ENCODE assay signal across 8 cellular contexts in the genomic region with DNA sequence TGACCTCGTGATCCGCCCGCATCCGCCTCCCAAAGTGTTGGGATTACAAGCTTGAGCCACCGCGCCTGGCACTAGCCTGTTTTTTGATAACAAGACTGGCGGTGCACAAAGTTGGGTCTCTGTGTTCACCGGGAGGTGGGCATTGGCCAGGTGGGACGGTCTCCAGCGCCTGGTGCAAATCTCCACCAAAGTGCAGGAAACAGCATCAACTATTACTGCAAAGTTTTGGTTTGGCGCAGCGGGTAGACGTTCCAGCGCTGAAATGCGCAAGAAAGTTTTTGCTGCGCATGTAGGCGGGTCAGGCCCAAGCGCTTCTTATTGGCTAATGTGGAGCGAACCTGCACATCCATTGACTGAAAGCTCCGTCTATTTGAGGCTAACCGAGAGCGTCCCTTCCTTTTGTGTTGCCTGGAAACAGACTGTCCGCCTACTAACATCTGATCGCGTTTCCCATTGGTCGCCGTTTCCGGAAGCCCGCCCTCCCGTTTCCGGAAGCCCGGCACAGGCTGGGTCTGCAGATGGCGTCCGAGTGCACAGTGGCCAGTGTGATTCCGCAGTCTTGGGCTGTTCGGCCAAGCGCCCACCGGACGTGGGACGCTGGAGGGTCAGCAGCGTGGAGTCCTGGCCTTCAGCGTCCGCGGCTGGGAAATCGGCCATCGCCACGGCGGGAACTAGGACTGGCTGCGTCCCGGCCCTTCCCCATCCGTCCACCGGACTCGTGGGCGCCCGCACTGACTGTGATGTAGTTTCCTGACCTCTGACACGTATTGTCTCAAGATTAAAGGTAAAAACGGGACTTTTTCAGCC. TPM values are rescaled to one million over a fixed set of nuclear protein-coding genes. Genes with fewer than 3 reads are reported as not detected.
DNase-seq lines count a peak whose midpoint lies in the region; ATAC-seq and TF ChIP-seq lines count a peak whose summit lies in the region.

No MANE protein-coding gene starts in this region.

- ATAC-seq in DND-41 (ENCODE audit: insufficient read depth, low read depth) (peak; percentile 94), GM21737 (IDR thresholded peaks at IDR 0.05; ENCODE audit: unreplicated experiment) (peak; percentile 97), naive B cell (ENCODE audit: low read depth in 2 of 2) (peak; percentile 95 to 96)
- peak; percentile 100 for ATAC-seq in stimulated activated memory B cell treated with anti-CD40 and anti-IgM and Interleukin-4, amounts not matched to agents 10 μg/mL and 1 μg/mL and 100 μg/mL, for 72 hours

- H4K20me1 ChIP-seq in DND-41 (ENCODE audit: insufficient read depth, low read length) (no peaks in the 10 kb centered on the region; the same call in 1 of the 2 replicates), KMS-11 (ENCODE audit: insufficient read depth) (no peaks in the 10 kb centered on the region)

- peak; percentile 18 to 45 for TF ChIP-seq POLR2A in Peyer's patch (IDR thresholded peaks at IDR 0.05)

- peak overlapping the region; percentile 93 for H2AFZ ChIP-seq in DND-41 (ENCODE audit: low read depth, low read length)
- peak overlapping the region; percentile 75 for H2AFZ ChIP-seq in KMS-11 (ENCODE audit: low read depth)

- H3K9ac ChIP-seq in DND-41 (ENCODE audit: low read depth, low read length) (peak overlapping the region; percentile 78), KMS-11 (no peak overlapping the region)

- H3K4me3 ChIP-seq in DND-41 (ENCODE audit: low read depth in 1 of 2, low read length in 2 of 2) (peak overlapping the region; percentile 75 to 78), KMS-11 (IDR thresholded peaks at IDR 0.05; ENCODE audit: insufficient read depth, low read depth, low read length) (no peak overlapping the region), Peyer's patch (peak overlapping the region; percentile 71 to 83 (median 80))

- intact Hi-C loops in activated T-helper 1 cell treated with anti-CD3 and anti-CD28 coated beads, Interleukin-12 subunit alpha, Interleukin-12 subunit beta, Interleukin-2, Interleukin-4 antibody, amounts not matched to agents 30 ng/mL and 10 ng/mL and 1 ng/mL, durations not matched to agents 14 hours and 24 hours and 36 hours (cut with micrococcal nuclease), result loop anchor here (1.0 to 10.0 kb wide), 13 partner anchors 17 to 1203 kb away; a partner anchor contains a TSS

- peaks cover 28% of the 10 kb centered on the region for H3K36me3 Mint-ChIP-seq in activated T-helper 1 cell treated with anti-CD3 and anti-CD28 coated beads, Interleukin-12 subunit alpha, Interleukin-12 subunit beta, Interleukin-2, Interleukin-4 antibody, amounts not matched to agents 30 ng/mL and 10 ng/mL and 1 ng/mL, durations not matched to agents 14 hours and 24 hours and 36 hours (ENCODE audit: low read depth)
- H3K36me3 Mint-ChIP-seq in naive B cell, result peaks cover 5 to 8% of the 10 kb centered on the region in 2 donors
- peaks cover 32% of the 10 kb centered on the region for H3K36me3 Mint-ChIP-seq in stimulated activated memory B cell treated with anti-CD40 and anti-IgM and Interleukin-4, amounts not matched to agents 10 μg/mL and 1 μg/mL and 100 μg/mL, for 72 hours

- H3K79me2 ChIP-seq in DND-41 (ENCODE audit: insufficient read depth, low read length) (peaks cover 49% of the 10 kb centered on the region), KMS-11 (ENCODE audit: insufficient read depth, low read depth) (no peaks in the 10 kb centered on the region)

- peak overlapping the region; percentile 79 for H3K4me2 ChIP-seq in DND-41 (ENCODE audit: insufficient read depth, low read length)
- H3K4me2 ChIP-seq in KMS-11, result no peak overlapping the region

- H3K4me1 ChIP-seq in DND-41 (ENCODE audit: insufficient read depth, low read length) (peaks cover 44% of the 10 kb centered on the region), KMS-11 (ENCODE audit: low read depth, poor library complexity, severe bottlenecking) (no peaks in the 10 kb centered on the region), Peyer's patch (peaks cover 0 to 12% (median 3%) of the 10 kb centered on the region in 4 donors)

- peaks cover 52% of the 10 kb centered on the region for H3K9me3 Mint-ChIP-seq in activated T-helper 1 cell treated with anti-CD3 and anti-CD28 coated beads, Interleukin-12 subunit alpha, Interleukin-12 subunit beta, Interleukin-2, Interleukin-4 antibody, amounts not matched to agents 30 ng/mL and 10 ng/mL and 1 ng/mL, durations not matched to agents 14 hours and 24 hours and 36 hours
- peaks cover 5 to 23% (median 6%) of the 10 kb centered on the region in 7 donors for H3K9me3 Mint-ChIP-seq in naive B cell
- H3K9me3 Mint-ChIP-seq in stimulated activated memory B cell treated with anti-CD40 and anti-IgM and Interleukin-4, amounts not matched to agents 10 μg/mL and 1 μg/mL and 100 μg/mL, for 72 hours, result peaks cover 5% of the 10 kb centered on the region

- peak; percentile 64 for TF ChIP-seq CTCF in DND-41 (IDR thresholded peaks at IDR 0.05; ENCODE audit: borderline replicate concordance, extremely low read depth, low read length, poor library complexity, severe bottlenecking)
- no peak for TF ChIP-seq CTCF in KMS-11 (conservative IDR thresholded peaks at IDR 0.05; ENCODE audit: low read depth, low read length)
- TF ChIP-seq CTCF in Peyer's patch (IDR thresholded peaks at IDR 0.05), result peak in 4 of 6 experiments; percentile 24 to 43 (median 28)

- no peaks in the 10 kb centered on the region for H3K27me3 Mint-ChIP-seq in activated T-helper 1 cell treated with anti-CD3 and anti-CD28 coated beads, Interleukin-12 subunit alpha, Interleukin-12 subunit beta, Interleukin-2, Interleukin-4 antibody, amounts not matched to agents 30 ng/mL and 10 ng/mL and 1 ng/mL, durations not matched to agents 14 hours and 24 hours and 36 hours (ENCODE audit: insufficient read depth)
- peaks cover 5 to 8% (median 6%) of the 10 kb centered on the region in 3 donors for H3K27me3 Mint-ChIP-seq in naive B cell
- peaks cover 9% of the 10 kb centered on the region for H3K27me3 Mint-ChIP-seq in stimulated activated memory B cell treated with anti-CD40 and anti-IgM and Interleukin-4, amounts not matched to agents 10 μg/mL and 1 μg/mL and 100 μg/mL, for 72 hours

- H3K4me3 Mint-ChIP-seq in activated T-helper 1 cell treated with anti-CD3 and anti-CD28 coated beads, Interleukin-12 subunit alpha, Interleukin-12 subunit beta, Interleukin-2, Interleukin-4 antibody, amounts not matched to agents 30 ng/mL and 10 ng/mL and 1 ng/mL, durations not matched to agents 14 hours and 24 hours and 36 hours, result peak overlapping the region; percentile 88
- peak overlapping the region; percentile 95 to 99 (median 98) for H3K4me3 Mint-ChIP-seq in naive B cell
- H3K4me3 Mint-ChIP-seq in stimulated activated memory B cell treated with anti-CD40 and anti-IgM and Interleukin-4, amounts not matched to agents 10 μg/mL and 1 μg/mL and 100 μg/mL, for 72 hours, result peak overlapping the region; percentile 85

- H3K4me1 Mint-ChIP-seq in activated T-helper 1 cell treated with anti-CD3 and anti-CD28 coated beads, Interleukin-12 subunit alpha, Interleukin-12 subunit beta, Interleukin-2, Interleukin-4 antibody, amounts not matched to agents 30 ng/mL and 10 ng/mL and 1 ng/mL, durations not matched to agents 14 hours and 24 hours and 36 hours (ENCODE audit: low read depth), result peaks cover 15% of the 10 kb centered on the region
- peaks cover 22 to 63% (median 49%) of the 10 kb centered on the region in 3 donors for H3K4me1 Mint-ChIP-seq in naive B cell
- peaks cover 45% of the 10 kb centered on the region for H3K4me1 Mint-ChIP-seq in stimulated activated memory B cell treated with anti-CD40 and anti-IgM and Interleukin-4, amounts not matched to agents 10 μg/mL and 1 μg/mL and 100 μg/mL, for 72 hours

- peak overlapping the region; percentile 87 for H3K27ac Mint-ChIP-seq in activated T-helper 1 cell treated with anti-CD3 and anti-CD28 coated beads, Interleukin-12 subunit alpha, Interleukin-12 subunit beta, Interleukin-2, Interleukin-4 antibody, amounts not matched to agents 30 ng/mL and 10 ng/mL and 1 ng/mL, durations not matched to agents 14 hours and 24 hours and 36 hours
- peak overlapping the region; percentile 96 to 99 (median 98) for H3K27ac Mint-ChIP-seq in naive B cell
- peak overlapping the region; percentile 97 for H3K27ac Mint-ChIP-seq in stimulated activated memory B cell treated with anti-CD40 and anti-IgM and Interleukin-4, amounts not matched to agents 10 μg/mL and 1 μg/mL and 100 μg/mL, for 72 hours

- DNase-seq in DND-41 (peak; percentile 95), Peyer's patch (peak; percentile 93 to 98 (median 96)), fibroblast of gingiva (ENCODE audit: low read depth) (peak; percentile 99), naive B cell (peak; percentile 95)
- DNase-seq in activated T-helper 1 cell treated with anti-CD3 and anti-CD28 coated beads, Interleukin-12 subunit alpha, Interleukin-12 subunit beta, Interleukin-2, Interleukin-4 antibody, amounts not matched to agents 30 ng/mL and 10 ng/mL and 1 ng/mL, durations not matched to agents 14 hours and 24 hours and 36 hours (ENCODE audit: low spot score), result peak; percentile 90

- peaks cover 7% of the 10 kb centered on the region for H3K36me3 ChIP-seq in DND-41 (ENCODE audit: insufficient read depth, low read length)
- H3K36me3 ChIP-seq in KMS-11 (ENCODE audit: insufficient read depth), result no peaks in the 10 kb centered on the region
- peaks cover 0 to 5% (median 0%) of the 10 kb centered on the region in 3 donors for H3K36me3 ChIP-seq in Peyer's patch

- H3K9me3 ChIP-seq in DND-41 (ENCODE audit: insufficient read depth, low read length, severe bottlenecking), result no peaks in the 10 kb centered on the region
- H3K9me3 ChIP-seq in Peyer's patch, result peaks cover 0 to 3% (median 0%) of the 10 kb centered on the region in 4 donors

- H3K27me3 ChIP-seq in DND-41 (ENCODE audit: insufficient read depth, low read length, poor library complexity) (no peaks in the 10 kb centered on the region), KMS-11 (ENCODE audit: insufficient read depth, low read depth) (no peaks in the 10 kb centered on the region), Peyer's patch (no peaks in the 10 kb centered on the region)

- peak overlapping the region; percentile 83 for H3K27ac ChIP-seq in DND-41 (ENCODE audit: low read length)
- H3K27ac ChIP-seq in KMS-11, result 0 out of 2 replicates have a peak overlapping the region, but pooled peaks have one; percentile 18
- H3K27ac ChIP-seq in Peyer's patch, result peak overlapping the region; percentile 66 to 88 (median 83)

RNA-seq across cellular contexts. Expression of a gene that starts 53.3 kb away (rescaled TPM):
- 10 to 100 TPM in 1 of 4 donors, 1 to 10 TPM in 3; 3.0 to 14.0 (median 5.7) TPM for total RNA-seq in Peyer's patch
- 3.9 and 4.5 TPM in 2 replicates for total RNA-seq in activated T-helper 1 cell treated with anti-CD3 and anti-CD28 coated beads, Interleukin-12 subunit alpha, Interleukin-12 subunit beta, Interleukin-2, Interleukin-4 antibody, amounts not matched to agents 30 ng/mL and 10 ng/mL and 1 ng/mL, durations not matched to agents 14 hours and 24 hours and 36 hours
- 10 to 100 TPM in 3 of 6 donors, 1 to 10 TPM in 3; 7.5 to 16.7 (median 11.0) TPM for polyA plus RNA-seq in naive B cell (ENCODE audit: low read depth in 6 of 6)

Comparison
In these comparisons a context has a peak if more than half of its experiments do, and no peak if none do; other contexts are left out.
1. H3K27ac ChIP-seq: peak in every context shown above with its lines; median percentile 83 in DND-41; 83 in Peyer's patch; 18 in KMS-11.